1 cellular context compared by ENCODE assay signal in genomic region chr1:110963666-110964399, GRCh38.
A peak's percentile ranks its signal among the peaks of the same experiment; 100 is the strongest.
TF ChIP-seq lines count a peak whose summit lies in the region.

Gene LRIF1, minus strand, starts transcription at chr1:110963922. Its CDS starts 234 bp downstream, at chr1:110963688.

TF ChIP-seq in HepG2, 621 proteins besides CTCF, POLR2A, EP300 and RAD21 (continued from another document and continues in another):
- TF ChIP-seq ZNF513 (CRISPR knock-in tag; conservative IDR thresholded peaks at IDR 0.05) (no peak), ZBTB7B (CRISPR knock-in tag; IDR thresholded peaks at IDR 0.05) (no peak), RBM39 (IDR thresholded peaks at IDR 0.05; ENCODE audit: low read depth, low read length, poor library complexity, severe bottlenecking) (peak; percentile 92), SUZ12 (IDR thresholded peaks at IDR 0.05; ENCODE audit: low read depth, low read length) (no peak), PAX8 (CRISPR knock-in tag; IDR thresholded peaks at IDR 0.05; ENCODE audit: borderline replicate concordance) (no peak), KLF11 (CRISPR knock-in tag; IDR thresholded peaks at IDR 0.05) (no peak), GABPA (IDR thresholded peaks at IDR 0.05; ENCODE audit: low read depth, low read length) (peak; percentile 87), GABPA (CRISPR knock-in tag; IDR thresholded peaks at IDR 0.05; ENCODE audit: low read depth) (peak; percentile 98), ZNF788 (CRISPR knock-in tag; IDR thresholded peaks at IDR 0.05; ENCODE audit: borderline replicate concordance) (peak; percentile 23; the same call in 1 of the 2 replicates), ZFP62 (CRISPR knock-in tag; IDR thresholded peaks at IDR 0.05) (no peak), ZNF557 (CRISPR knock-in tag; IDR thresholded peaks at IDR 0.05) (no peak), SPEN (CRISPR knock-in tag; IDR thresholded peaks at IDR 0.05; ENCODE audit: low read depth) (peak; percentile 67), NR1H2 (CRISPR knock-in tag; IDR thresholded peaks at IDR 0.05; ENCODE audit: borderline replicate concordance, low read depth) (no peak), MAF1 (CRISPR knock-in tag; IDR thresholded peaks at IDR 0.05; ENCODE audit: borderline replicate concordance) (no peak), ZNF674 (CRISPR knock-in tag; IDR thresholded peaks at IDR 0.05; ENCODE audit: low read depth) (no peak), ZNF652 (CRISPR knock-in tag; IDR thresholded peaks at IDR 0.05; ENCODE audit: borderline replicate concordance, low read depth) (no peak; the same call in 1 of the 2 replicates), ZSCAN30 (CRISPR knock-in tag; IDR thresholded peaks at IDR 0.05) (0 out of 2 replicates have a peak, but pooled peaks have one; percentile 75), ZNF235 (CRISPR knock-in tag; IDR thresholded peaks at IDR 0.05; ENCODE audit: borderline replicate concordance) (no peak; the same call in 1 of the 2 replicates), DR1 (CRISPR knock-in tag; IDR thresholded peaks at IDR 0.05) (peak; percentile 84; the same call in 1 of the 2 replicates), NAIF1 (CRISPR knock-in tag; IDR thresholded peaks at IDR 0.05; ENCODE audit: borderline replicate concordance) (peak; percentile 95), ZNF256 (CRISPR knock-in tag; conservative IDR thresholded peaks at IDR 0.05) (no peak), ZNF12 (CRISPR knock-in tag; IDR thresholded peaks at IDR 0.05) (no peak), ZNF773 (CRISPR knock-in tag; IDR thresholded peaks at IDR 0.05; ENCODE audit: borderline replicate concordance) (no peak), SATB2 (CRISPR knock-in tag; IDR thresholded peaks at IDR 0.05) (0 out of 2 replicates have a peak, but pooled peaks have one; percentile 23), SP2 (CRISPR knock-in tag; IDR thresholded peaks at IDR 0.05) (peak; percentile 81), ZNF615 (CRISPR knock-in tag; IDR thresholded peaks at IDR 0.05; ENCODE audit: borderline replicate concordance) (no peak), PAXIP1 (CRISPR knock-in tag; conservative IDR thresholded peaks at IDR 0.05) (0 out of 2 replicates have a peak, but pooled peaks have one; percentile 11), SMARCC2 (IDR thresholded peaks at IDR 0.05) (no peak), NR0B2 (CRISPR knock-in tag; IDR thresholded peaks at IDR 0.05) (no peak), PRPF4 (IDR thresholded peaks at IDR 0.05; ENCODE audit: low read depth, low read length, poor library complexity, severe bottlenecking) (no peak), ZNF124 (CRISPR knock-in tag; IDR thresholded peaks at IDR 0.05) (no peak), PBX2 (CRISPR knock-in tag; IDR thresholded peaks at IDR 0.05) (0 out of 2 replicates have a peak, but pooled peaks have one; percentile 46), ADNP (CRISPR knock-in tag; IDR thresholded peaks at IDR 0.05) (no peak), ZUFSP (CRISPR knock-in tag; IDR thresholded peaks at IDR 0.05; ENCODE audit: borderline replicate concordance) (no peak), SP140L (CRISPR knock-in tag; IDR thresholded peaks at IDR 0.05; ENCODE audit: borderline replicate concordance) (no peak), ZNF253 (CRISPR knock-in tag; IDR thresholded peaks at IDR 0.05; ENCODE audit: borderline replicate concordance) (0 out of 2 replicates have a peak, but pooled peaks have one; percentile 7), ZNF577 (CRISPR knock-in tag; IDR thresholded peaks at IDR 0.05; ENCODE audit: borderline replicate concordance, low read depth) (no peak), CCAR2 (optimal IDR thresholded peaks at IDR 0.05; ENCODE audit: low read depth, low read length) (no peak), SP5 (CRISPR knock-in tag; IDR thresholded peaks at IDR 0.05; ENCODE audit: borderline replicate concordance, low read depth) (peak; percentile 72), BCL6 (CRISPR knock-in tag; IDR thresholded peaks at IDR 0.05) (peak; percentile 50; the same call in 1 of the 2 replicates), ISL2 (CRISPR knock-in tag; IDR thresholded peaks at IDR 0.05) (peak; percentile 29; the same call in 1 of the 2 replicates), ZNF24 (IDR thresholded peaks at IDR 0.05) (no peak), AKAP8 (CRISPR knock-in tag; IDR thresholded peaks at IDR 0.05) (no peak), ZNF264 (CRISPR knock-in tag; IDR thresholded peaks at IDR 0.05) (0 out of 2 replicates have a peak, but pooled peaks have one; percentile 10), NFYC (CRISPR knock-in tag; IDR thresholded peaks at IDR 0.05) (peak; percentile 95), HOXA3 (CRISPR knock-in tag; IDR thresholded peaks at IDR 0.05) (peak; percentile 89), SIN3B (IDR thresholded peaks at IDR 0.05; ENCODE audit: low read length) (no peak), MNT (IDR thresholded peaks at IDR 0.05) (no peak), ZNF597 (CRISPR knock-in tag; IDR thresholded peaks at IDR 0.05) (no peak), ZNF550 (CRISPR knock-in tag; IDR thresholded peaks at IDR 0.05; ENCODE audit: borderline replicate concordance) (no peak), EED (CRISPR knock-in tag; IDR thresholded peaks at IDR 0.05) (peak; percentile 49; the same call in 1 of the 2 replicates), ZNF143 (CRISPR knock-in tag; IDR thresholded peaks at IDR 0.05) (peak; percentile 44; the same call in 1 of the 2 replicates), MAFG (CRISPR knock-in tag; IDR thresholded peaks at IDR 0.05) (no peak), ZBTB7A (CRISPR knock-in tag; IDR thresholded peaks at IDR 0.05) (no peak), ZNF225 (CRISPR knock-in tag; IDR thresholded peaks at IDR 0.05) (0 out of 2 replicates have a peak, but pooled peaks have one; percentile 14), UBTF (CRISPR knock-in tag; IDR thresholded peaks at IDR 0.05) (peak; percentile 68), MIER2 (CRISPR knock-in tag; IDR thresholded peaks at IDR 0.05) (peak; percentile 54; the same call in 1 of the 2 replicates), STAT5B (CRISPR knock-in tag; IDR thresholded peaks at IDR 0.05) (no peak), ZMYM3 (CRISPR knock-in tag; IDR thresholded peaks at IDR 0.05) (0 out of 2 replicates have a peak, but pooled peaks have one; percentile 6), ZFYVE20 (CRISPR knock-in tag; IDR thresholded peaks at IDR 0.05; ENCODE audit: borderline replicate concordance, low read depth) (no peak), REPIN1 (CRISPR knock-in tag; IDR thresholded peaks at IDR 0.05; ENCODE audit: borderline replicate concordance, low read depth) (peak; percentile 55), ZFP90 (CRISPR knock-in tag; IDR thresholded peaks at IDR 0.05; ENCODE audit: borderline replicate concordance) (peak; percentile 53; the same call in 1 of the 2 replicates), TSC22D2 (CRISPR knock-in tag; IDR thresholded peaks at IDR 0.05; ENCODE audit: borderline replicate concordance) (no peak), RFXANK (CRISPR knock-in tag; IDR thresholded peaks at IDR 0.05) (no peak), KMT2B (CRISPR knock-in tag; IDR thresholded peaks at IDR 0.05) (peak; percentile 71)
